In genomic region chr7:57211428-57212100, GRCh38 we compare ENCODE assay signal across 25 cellular contexts.
DNase-seq lines count a peak whose midpoint lies in the region; FAIRE-seq and TF ChIP-seq lines count a peak whose summit lies in the region.
"Had no signal": no experiment of that assay in that cellular context is flagged by ENCODE, and none has a peak within 500 bp of the region (broad histone marks: within the 10 kb centered on the region; RNA-seq: fewer than 3 reads in every experiment).

No MANE protein-coding gene starts in this region.

- no peaks in the 10 kb centered on the region for H3K27me3 ChIP-seq in spleen (replicated peaks in 1 of 7)
- H3K27me3 ChIP-seq: BE2C; BLaER1 treated with 17β-estradiol and CSF1 and Interleukin-3, amounts not matched to agents 10 nM and 100 nM had no signal

- no peak for FAIRE-seq in kidney (lab: Jason Lieb, UNC)
- FAIRE-seq: A549, D721Med, GM12878, H54 had no signal

- H3K27ac ChIP-seq in kidney (ENCODE audit: low read depth in 2 of 2, low read length in 2 of 2), result no peak overlapping the region
- no peak overlapping the region for H3K27ac ChIP-seq in spleen
- no peak overlapping the region for H3K27ac ChIP-seq in substantia nigra (ENCODE audit: low read depth, low read length, poor library complexity, severe bottlenecking)
- H3K27ac ChIP-seq: A549; BLaER1 treated with 17β-estradiol and CSF1 and Interleukin-3, amounts not matched to agents 10 nM and 100 nM had no signal

- H3K9ac ChIP-seq in kidney (ENCODE audit: low read length in 2 of 2), result no peak overlapping the region
- H3K9ac ChIP-seq: BLaER1 treated with 17β-estradiol and CSF1 and Interleukin-3, amounts not matched to agents 10 nM and 100 nM had no signal

- H3K4me3 ChIP-seq in kidney (ENCODE audit: low read length in 2 of 2), result no peak overlapping the region
- no peak overlapping the region for H3K4me3 ChIP-seq in spleen
- H3K4me3 ChIP-seq in foreskin fibroblast (ENCODE audit: low read depth in 1 of 2, low read length in 2 of 2), result no peak overlapping the region
- H3K4me3 ChIP-seq: A549; BLaER1 treated with 17β-estradiol and CSF1 and Interleukin-3, amounts not matched to agents 10 nM and 100 nM; GM12878; HAP-1 had no signal

- no peak overlapping the region for H3K4me3 Mint-ChIP-seq in osteocyte (ENCODE audit: unreplicated experiment)
- H3K4me3 Mint-ChIP-seq: CD14-positive monocyte; CD4-positive, alpha-beta T cell; CD8-positive, alpha-beta memory T cell; HFFc6 had no signal

- TF ChIP-seq CTCF in kidney (IDR thresholded peaks at IDR 0.05; ENCODE audit: borderline replicate concordance, extremely low read depth, insufficient read depth) (no peak), osteocyte (IDR thresholded peaks at IDR 0.05) (no peak), spleen (IDR thresholded peaks at IDR 0.05 in 8 of 11, conservative IDR thresholded peaks at IDR 0.05 in 3 of 11) (no peak), foreskin fibroblast (IDR thresholded peaks at IDR 0.05; ENCODE audit: low read depth, low read length) (no peak)

- H3K9me3 ChIP-seq in kidney (ENCODE audit: control insufficient read depth in 1 of 2, low read length in 2 of 2) (peaks cover 2 to 5% of the 10 kb centered on the region in 2 donors), spleen (peaks cover 0 to 99% (median 38%) of the 10 kb centered on the region in 8 donors)
- H3K9me3 ChIP-seq: BE2C, HAP-1 had no signal

- peaks cover 39% of the 10 kb centered on the region for H3K9me3 Mint-ChIP-seq in osteocyte (ENCODE audit: unreplicated experiment)

- 69 to 76% (median 74%) methylated on average over 11 to 14 of the region's 14 CpGs for WGBS in spleen, 5 donors

- H3K36me3 ChIP-seq in kidney (ENCODE audit: control insufficient read depth in 1 of 2, insufficient read depth in 2 of 2, low read length in 2 of 2), result no peaks in the 10 kb centered on the region
- no peaks in the 10 kb centered on the region for H3K36me3 ChIP-seq in spleen
- H3K36me3 ChIP-seq: BE2C; BLaER1 treated with 17β-estradiol and CSF1 and Interleukin-3, amounts not matched to agents 10 nM and 100 nM; HAP-1 had no signal

- DNase-seq in kidney (peak; percentile 37), osteocyte (ENCODE audit: extremely low spot score, unreplicated experiment) (peak; percentile 78), spleen (peak; percentile 61), NCI-H2029 (lab: John Stamatoyannopoulos, UW) (no peak), foreskin fibroblast (no peak), substantia nigra (lab: John Stamatoyannopoulos, UW) (no peak)
- DNase-seq: 8988T; ACHN; AML-193; BE2C; CD4-positive, alpha-beta T cell; CD8-positive, alpha-beta memory T cell; DMS 273 treated with DMSO at 0.1 percent for 48 hours; DMS79; EL; GDM1; GOT3; HFFc6 had no signal

- no peaks in the 10 kb centered on the region for H3K4me1 Mint-ChIP-seq in osteocyte (ENCODE audit: unreplicated experiment)
- H3K4me1 Mint-ChIP-seq: CD14-positive monocyte had no signal

- no peaks in the 10 kb centered on the region for H3K36me3 Mint-ChIP-seq in osteocyte (ENCODE audit: unreplicated experiment)
- H3K36me3 Mint-ChIP-seq: CD14-positive monocyte had no signal

- TF ChIP-seq POLR2A in spleen (IDR thresholded peaks at IDR 0.05), result no peak

- no peaks in the 10 kb centered on the region for H3K27me3 Mint-ChIP-seq in osteocyte (ENCODE audit: unreplicated experiment)
- H3K27me3 Mint-ChIP-seq: CD4-positive, alpha-beta T cell; CD8-positive, alpha-beta memory T cell had no signal

- H3K27ac Mint-ChIP-seq in osteocyte (ENCODE audit: unreplicated experiment), result no peak overlapping the region
- H3K27ac Mint-ChIP-seq: CD4-positive, alpha-beta T cell; CD8-positive, alpha-beta memory T cell; HFFc6 had no signal

- H3K4me1 ChIP-seq in kidney (ENCODE audit: control insufficient read depth in 1 of 2, insufficient read depth in 1 of 2, low read depth in 1 of 2, low read length in 2 of 2) (no peaks in the 10 kb centered on the region), spleen (no peaks in the 10 kb centered on the region)
- H3K4me1 ChIP-seq: A549; BE2C; BLaER1 treated with 17β-estradiol and CSF1 and Interleukin-3, amounts not matched to agents 10 nM and 100 nM; HAP-1 had no signal

- intact Hi-C loops in kidney (cut with DNase I), result no loop called here
- intact Hi-C loops in spleen (cut with DNase I; ENCODE audit: low total_unique reads), result no loop called here

Comparison
In these comparisons a context has a peak if more than half of its experiments do, and no peak if none do; other contexts are left out.
1. DNase-seq: peak in kidney (single experiment), osteocyte (single experiment) and spleen (single experiment); none in NCI-H2029 (single experiment), foreskin fibroblast (0 of 2) and substantia nigra (0 of 49).